15 cellular contexts compared by ENCODE assay signal in genomic region chr16:74991268-74991592, GRCh38.
"Had no signal": no experiment of that assay in that cellular context is flagged by ENCODE, and none has a peak within 500 bp of the region (broad histone marks: within the 10 kb centered on the region; RNA-seq: fewer than 3 reads in every experiment).

No MANE protein-coding gene starts in this region.

- H3K4me1 Mint-ChIP-seq: naive B cell had no signal

- H3K27me3 ChIP-seq: cardiac muscle cell, foreskin keratinocyte, thyroid gland had no signal

- H3K4me1 ChIP-seq: foreskin keratinocyte, psoas muscle had no signal

- H3K9me3 ChIP-seq: psoas muscle, thyroid gland had no signal

- H3K27ac ChIP-seq: foreskin keratinocyte, psoas muscle had no signal

- H3K9me3 Mint-ChIP-seq: activated CD8-positive, alpha-beta T cell treated with anti-CD3 and anti-CD28 coated beads for 36 hours; activated T-cell treated with anti-CD3 and anti-CD28 coated beads, Interleukin-2, amount 50 U/mL, for 4 hours had no signal

- ATAC-seq: activated CD8-positive, alpha-beta T cell treated with anti-CD3 and anti-CD28 coated beads for 36 hours; activated T-cell treated with anti-CD3 and anti-CD28 coated beads, Interleukin-2, amount 50 U/mL, for 4 hours; foreskin keratinocyte; psoas muscle; T-helper 17 cell had no signal

- H3K27ac Mint-ChIP-seq: activated CD8-positive, alpha-beta T cell treated with anti-CD3 and anti-CD28 coated beads for 36 hours; naive B cell; T-helper 17 cell had no signal

- H3K4me3 Mint-ChIP-seq: activated CD8-positive, alpha-beta T cell treated with anti-CD3 and anti-CD28 coated beads for 36 hours; activated T-cell treated with anti-CD3 and anti-CD28 coated beads, Interleukin-2, amount 50 U/mL, for 4 hours; naive B cell; T-helper 17 cell had no signal

- H3K27me3 Mint-ChIP-seq: activated CD8-positive, alpha-beta T cell treated with anti-CD3 and anti-CD28 coated beads for 36 hours; T-helper 17 cell had no signal

- H3K4me3 ChIP-seq: cardiac muscle cell, psoas muscle, thyroid gland had no signal

- DNase-seq: activated CD4-positive, alpha-beta T cell treated with anti-CD3 and anti-CD28 coated beads for 48 hours; activated CD8-positive, alpha-beta T cell treated with anti-CD3 and anti-CD28 coated beads for 36 hours; activated effector memory CD4-positive, alpha-beta T cell treated with Interleukin-2 at 50 U/mL for 16 hours; activated naive CD4-positive, alpha-beta T cell treated with anti-CD3 and anti-CD28 coated beads, Interleukin-2, amount 50 U/mL, for 16 hours; activated T-cell treated with anti-CD3 and anti-CD28 coated beads, Interleukin-2, amount 50 U/mL, for 4 hours; effector CD4-positive, alpha-beta T cell; foreskin keratinocyte; glutamatergic neuron; mammary epithelial cell; naive B cell; psoas muscle; stimulated activated CD4-positive, alpha-beta T cell treated with anti-CD3 and anti-CD28 coated beads, Interleukin-1b, Interleukin-23, amount 100 ng/mL, for 48 hours; T-helper 17 cell; thyroid gland had no signal

- H3K36me3 Mint-ChIP-seq: naive B cell had no signal

- H3K36me3 ChIP-seq: cardiac muscle cell, thyroid gland had no signal
